ENCODE assay signal across 8 cellular contexts in the genomic region with DNA sequence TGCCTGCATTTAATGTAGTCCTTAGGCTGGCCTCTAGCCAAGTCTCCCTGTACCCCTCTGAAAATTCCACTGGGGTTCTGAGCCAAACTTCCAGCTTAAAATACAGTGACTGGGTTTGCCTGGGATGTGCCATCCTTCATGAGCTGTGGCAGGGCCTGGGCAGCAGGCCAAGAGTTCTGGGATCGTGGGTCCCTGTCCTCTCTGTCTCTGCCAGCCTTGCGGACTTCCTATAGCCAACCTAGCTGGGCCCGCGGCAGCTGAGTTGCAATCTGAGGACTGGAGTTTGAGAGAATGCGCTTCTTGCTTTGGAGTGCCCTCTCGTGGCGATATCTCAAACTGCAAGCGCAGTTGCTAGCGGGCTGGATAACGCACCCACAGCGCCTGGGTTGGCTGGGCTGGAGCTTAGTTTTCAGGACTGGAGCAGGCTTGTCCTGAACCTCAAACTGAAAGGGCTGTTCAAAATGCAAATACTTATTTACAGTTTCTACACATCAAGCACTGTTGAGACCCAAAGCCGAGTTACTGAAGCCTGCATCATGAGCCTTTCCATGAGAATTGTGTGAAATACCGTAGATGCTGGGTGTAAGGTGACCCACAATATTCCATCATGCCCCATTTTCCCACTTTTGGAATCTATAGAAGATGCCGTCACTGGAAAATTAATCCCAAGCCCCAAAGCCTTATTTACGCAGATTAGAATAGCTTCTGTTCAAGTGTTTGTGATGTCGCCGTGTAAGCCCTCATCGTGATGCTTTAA. TPM values are rescaled to one million over a fixed set of nuclear protein-coding genes. Genes with fewer than 3 reads are reported as not detected.
DNase-seq lines count a peak whose midpoint lies in the region; ATAC-seq and TF ChIP-seq lines count a peak whose summit lies in the region.

No MANE protein-coding gene starts in this region.

- no peaks in the 10 kb centered on the region for H3K36me3 Mint-ChIP-seq in type B pancreatic cell

- no peaks in the 10 kb centered on the region for H3K9me2 ChIP-seq in Loucy (replicated peaks; ENCODE audit: low read depth, low read length)

- peak overlapping the region; percentile 63 for H2AFZ ChIP-seq in Loucy (ENCODE audit: low read length)
- H2AFZ ChIP-seq in parathyroid adenoma: peak overlapping the region; percentile 56

- TF ChIP-seq CTCF in Loucy (conservative IDR thresholded peaks at IDR 0.05; ENCODE audit: low read length) (peak; percentile 96), parathyroid adenoma (IDR thresholded peaks at IDR 0.05) (peak; percentile 99), type B pancreatic cell (conservative IDR thresholded peaks at IDR 0.05) (peak; percentile 96)

- H3K27ac Mint-ChIP-seq in type B pancreatic cell: no peak overlapping the region

- H3K4me2 ChIP-seq in Loucy (ENCODE audit: low read depth, low read length, poor library complexity, severe bottlenecking): no peak overlapping the region
- H3K4me2 ChIP-seq in parathyroid adenoma (ENCODE audit: low read length): no peak overlapping the region

- H4K20me1 ChIP-seq in Loucy (ENCODE audit: insufficient read depth, low read length, poor library complexity, severe bottlenecking): no peaks in the 10 kb centered on the region

- no peaks in the 10 kb centered on the region for H3K4me1 Mint-ChIP-seq in type B pancreatic cell (ENCODE audit: unreplicated experiment)

- H3K27me3 ChIP-seq in Loucy (ENCODE audit: insufficient read depth, low read length, poor library complexity, severe bottlenecking) (no peaks in the 10 kb centered on the region), SJSA1 (replicated peaks) (no peaks in the 10 kb centered on the region), parathyroid adenoma (ENCODE audit: control insufficient read depth, insufficient read depth, low read length) (no peaks in the 10 kb centered on the region)

- DNase-seq in DMS53 (lab: John Stamatoyannopoulos, UW) (peak; percentile 89), SJSA1 (ENCODE audit: low read depth in 1 of 2, low spot score in 2 of 2) (peak; percentile 55 to 80), germinal center (ENCODE audit: low spot score) (peak; percentile 74), type B pancreatic cell (ENCODE audit: extremely low spot score, unreplicated experiment) (peak; percentile 85)
- peak; percentile 95 for DNase-seq in activated effector memory CD4-positive, alpha-beta T cell treated with anti-CD3 and anti-CD28 coated beads, Interleukin-2, amount 50 U/mL, for 16 hours

- H3K9ac ChIP-seq in Loucy (ENCODE audit: low read depth, low read length, poor library complexity, severe bottlenecking) (no peak overlapping the region), parathyroid adenoma (no peak overlapping the region)

- H3K27me3 Mint-ChIP-seq in type B pancreatic cell: peaks cover 16% of the 10 kb centered on the region

- peaks cover 4% of the 10 kb centered on the region for H3K4me1 ChIP-seq in Loucy (ENCODE audit: insufficient read depth, low read length, poor library complexity, severe bottlenecking)
- H3K4me1 ChIP-seq in SJSA1 (replicated peaks): no peaks in the 10 kb centered on the region
- H3K4me1 ChIP-seq in parathyroid adenoma: no peaks in the 10 kb centered on the region

- H3K4me3 Mint-ChIP-seq in type B pancreatic cell: no peak overlapping the region

- H3K79me2 ChIP-seq in Loucy (ENCODE audit: insufficient read depth, low read length): no peaks in the 10 kb centered on the region
- H3K79me2 ChIP-seq in parathyroid adenoma: no peaks in the 10 kb centered on the region

- no peaks in the 10 kb centered on the region for H3K36me3 ChIP-seq in Loucy (ENCODE audit: insufficient read depth, low read length)
- H3K36me3 ChIP-seq in SJSA1: no peaks in the 10 kb centered on the region
- H3K36me3 ChIP-seq in parathyroid adenoma (ENCODE audit: control insufficient read depth, insufficient read depth, low read length): no peaks in the 10 kb centered on the region

- H3K4me3 ChIP-seq in Loucy (ENCODE audit: low read length, poor library complexity, severe bottlenecking): no peak overlapping the region
- H3K4me3 ChIP-seq in SJSA1: no peak overlapping the region
- no peak overlapping the region for H3K4me3 ChIP-seq in parathyroid adenoma (ENCODE audit: low read depth, low read length)

- H3K27ac ChIP-seq in SJSA1 (no peak overlapping the region), parathyroid adenoma (no peak overlapping the region)

- no peaks in the 10 kb centered on the region for H3K9me3 Mint-ChIP-seq in type B pancreatic cell

- H3K9me3 ChIP-seq in Loucy (ENCODE audit: insufficient read depth, low read depth, low read length): peaks cover 4% of the 10 kb centered on the region; the same call in 1 of the 2 replicates
- no peaks in the 10 kb centered on the region for H3K9me3 ChIP-seq in SJSA1 (replicated peaks)
- H3K9me3 ChIP-seq in parathyroid adenoma (ENCODE audit: control insufficient read depth, low read length): no peaks in the 10 kb centered on the region

- ATAC-seq in GM21528 (IDR thresholded peaks at IDR 0.05; ENCODE audit: low FRiP score, unreplicated experiment): peak; percentile 82

- H3F3A ChIP-seq in Loucy (ENCODE audit: low read depth): no peaks in the 10 kb centered on the region

RNA-seq across cellular contexts. Expression of a gene that starts 7.3 kb away (rescaled TPM):
- 98.0 and 148 TPM in 2 replicates for total RNA-seq in SJSA1 (2014; rRNA removed; shearing (Covaris generic))
- 14.8 and 28.2 TPM in 2 replicates for total RNA-seq in type B pancreatic cell (ENCODE audit: low replicate concordance)

RNA-seq across cellular contexts. Expression of a gene that starts 26.2 kb away (rescaled TPM):
- 267 and 474 TPM in 2 replicates for total RNA-seq in SJSA1 (2014; rRNA removed; shearing (Covaris generic))
- total RNA-seq in type B pancreatic cell (ENCODE audit: low replicate concordance): 12.6 and 15.5 TPM in 2 replicates

RNA-seq across cellular contexts. Expression of a gene that starts 37.4 kb away (rescaled TPM):
- total RNA-seq in SJSA1 (2014; rRNA removed; shearing (Covaris generic)): 0.50 and 1.00 TPM in 2 replicates
- total RNA-seq in type B pancreatic cell (ENCODE audit: low replicate concordance): 1.3 and 1.9 TPM in 2 replicates

RNA-seq across cellular contexts. Expression of a gene that starts 55.6 kb away (rescaled TPM):
- total RNA-seq in SJSA1 (2014; rRNA removed; shearing (Covaris generic)): 23.3 and 26.0 TPM in 2 replicates
- total RNA-seq in type B pancreatic cell (ENCODE audit: low replicate concordance): 15.6 and 36.8 TPM in 2 replicates

RNA-seq across cellular contexts. Expression of a gene that starts 55.8 kb away (rescaled TPM):
- total RNA-seq in SJSA1 (2014; rRNA removed; shearing (Covaris generic)): 145 and 159 TPM in 2 replicates
- total RNA-seq in type B pancreatic cell (ENCODE audit: low replicate concordance): 127 and 156 TPM in 2 replicates

Comparison
In these comparisons a context has a peak if more than half of its experiments do, and no peak if none do; other contexts are left out.
1. RNA of a gene that starts 26.2 kb away (total RNA-seq): 267 to 474 TPM in SJSA1; 12.6 to 15.5 TPM in type B pancreatic cell; every median in the first group is over 10 times any median in the second.
2. Peak in every context shown above with its lines, with median percentiles within 50 percentile points of each other: DNase-seq and CTCF ChIP-seq.